In the genomic region with DNA sequence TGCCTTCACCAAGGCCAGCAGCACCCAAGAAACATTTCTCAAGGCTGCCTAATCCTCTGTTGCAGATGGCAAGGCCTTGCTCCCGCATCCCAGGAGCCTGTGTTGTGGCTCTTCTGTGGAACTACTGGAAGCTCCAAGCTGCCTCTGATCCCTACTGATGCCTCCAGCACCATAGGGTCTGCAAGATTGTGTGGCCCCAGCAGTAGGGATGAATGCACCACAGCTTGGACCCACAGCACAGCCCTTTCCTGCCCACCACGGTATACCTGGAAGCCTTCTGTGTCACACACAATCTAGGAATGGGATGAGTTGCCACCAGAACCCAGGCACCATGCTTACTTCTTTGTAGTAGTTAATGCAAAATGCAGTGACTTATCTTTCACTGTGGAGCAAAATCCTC, we compare ENCODE assay signal across 28 cellular contexts.
"Had no signal": no experiment of that assay in that cellular context is flagged by ENCODE, and none has a peak within 500 bp of the region (broad histone marks: within the 10 kb centered on the region; RNA-seq: fewer than 3 reads in every experiment).

No MANE protein-coding gene starts in this region.

- H3K36me3 Mint-ChIP-seq: naive thymus-derived CD8-positive, alpha-beta T cell; natural killer cell treated with Interleukin-12 subunit alpha and Interleukin-12 subunit beta and Interleukin-15 and Interleukin-18, amount 100 ng/mL, for 72 hours; stimulated activated naive B cell treated with anti-CD40 and anti-IgM and Interleukin-4, amounts not matched to agents 10 μg/mL and 1 μg/mL and 100 μg/mL, for 72 hours; type B pancreatic cell had no signal

- ATAC-seq: naive thymus-derived CD8-positive, alpha-beta T cell; pancreas; right cardiac atrium; right lobe of liver; stimulated activated naive B cell treated with anti-CD40 and anti-IgM and Interleukin-4, amounts not matched to agents 10 μg/mL and 1 μg/mL and 100 μg/mL, for 72 hours; upper lobe of right lung had no signal

- H3K27me3 ChIP-seq: pancreas, right lobe of liver, sigmoid colon, suprapubic skin, testis, tibial artery, transverse colon, upper lobe of right lung, uterus had no signal

- H3K27ac Mint-ChIP-seq: naive B cell; naive thymus-derived CD8-positive, alpha-beta T cell; natural killer cell treated with Interleukin-12 subunit alpha and Interleukin-12 subunit beta and Interleukin-15 and Interleukin-18, amount 100 ng/mL, for 72 hours; nephron progenitor cell; stimulated activated naive B cell treated with anti-CD40 and anti-IgM and Interleukin-4, amounts not matched to agents 10 μg/mL and 1 μg/mL and 100 μg/mL, for 72 hours; stimulated activated naive CD8-positive, alpha-beta T cell treated with anti-CD3 and anti-CD28 coated beads, Interleukin-15, Interleukin-2, amounts not matched to agents 100 ng/mL and 50 ng/mL, for 24 hours; type B pancreatic cell had no signal

- H3K4me3 Mint-ChIP-seq: naive thymus-derived CD8-positive, alpha-beta T cell; natural killer cell treated with Interleukin-12 subunit alpha and Interleukin-12 subunit beta and Interleukin-15 and Interleukin-18, amount 100 ng/mL, for 72 hours; nephron progenitor cell; neural crest cell; stimulated activated naive B cell treated with anti-CD40 and anti-IgM and Interleukin-4, amounts not matched to agents 10 μg/mL and 1 μg/mL and 100 μg/mL, for 72 hours; stimulated activated naive CD8-positive, alpha-beta T cell treated with anti-CD3 and anti-CD28 coated beads, Interleukin-15, Interleukin-2, amounts not matched to agents 100 ng/mL and 50 ng/mL, for 24 hours; type B pancreatic cell had no signal

- H3K36me3 ChIP-seq: pancreas, prostate gland, right lobe of liver, sigmoid colon, suprapubic skin, tibial artery, transverse colon, upper lobe of right lung, uterus had no signal

- H3K4me1 ChIP-seq: right lobe of liver, testis, tibial artery, upper lobe of right lung, uterus had no signal

- H3K4me1 Mint-ChIP-seq: naive B cell; naive thymus-derived CD8-positive, alpha-beta T cell; stimulated activated naive B cell treated with anti-CD40 and anti-IgM and Interleukin-4, amounts not matched to agents 10 μg/mL and 1 μg/mL and 100 μg/mL, for 72 hours had no signal

- H3K9me3 Mint-ChIP-seq: type B pancreatic cell had no signal

- H3K9me3 ChIP-seq: pancreas, prostate gland, right lobe of liver, suprapubic skin, testis, tibial artery, transverse colon, upper lobe of right lung, uterus had no signal

- H3K27ac ChIP-seq: pancreas, prostate gland, right lobe of liver, sigmoid colon, suprapubic skin, testis, tibial artery, transverse colon, upper lobe of right lung, uterus had no signal

- DNase-seq: naive B cell; naive thymus-derived CD8-positive, alpha-beta T cell; nephron progenitor cell; occipital lobe; pancreas; retina; right cardiac atrium; right lobe of liver; sigmoid colon; small intestine; stimulated activated CD4-positive, alpha-beta T cell treated with anti-CD3 and anti-CD28 coated beads, Interleukin-15, amount 100 ng/mL, for 24 hours; stimulated activated CD4-positive, alpha-beta T cell treated with anti-CD3 and anti-CD28 coated beads, Interleukin-2, amount 100 ng/mL, for 24 hours; stimulated activated CD4-positive, alpha-beta T cell treated with anti-CD3 and anti-CD28 coated beads, Interleukin-2, amount 100 ng/mL, for 48 hours; stimulated activated CD4-positive, alpha-beta T cell treated with anti-CD3 and anti-CD28 coated beads, Interleukin-4, amount 100 ng/mL, for 24 hours; stimulated activated naive B cell treated with anti-CD40 and anti-IgM and Interleukin-4, amounts not matched to agents 10 μg/mL and 1 μg/mL and 100 μg/mL, for 72 hours; stimulated activated naive CD4-positive, alpha-beta T cell treated with Interleukin-2 at 50 U/mL for 16 hours; substantia nigra; testis; tibial artery; transverse colon; upper lobe of right lung; uterus had no signal

- H3K4me3 ChIP-seq: pancreas, prostate gland, right lobe of liver, sigmoid colon, suprapubic skin, testis, tibial artery, transverse colon, upper lobe of right lung, uterus had no signal
